In the genomic region with DNA sequence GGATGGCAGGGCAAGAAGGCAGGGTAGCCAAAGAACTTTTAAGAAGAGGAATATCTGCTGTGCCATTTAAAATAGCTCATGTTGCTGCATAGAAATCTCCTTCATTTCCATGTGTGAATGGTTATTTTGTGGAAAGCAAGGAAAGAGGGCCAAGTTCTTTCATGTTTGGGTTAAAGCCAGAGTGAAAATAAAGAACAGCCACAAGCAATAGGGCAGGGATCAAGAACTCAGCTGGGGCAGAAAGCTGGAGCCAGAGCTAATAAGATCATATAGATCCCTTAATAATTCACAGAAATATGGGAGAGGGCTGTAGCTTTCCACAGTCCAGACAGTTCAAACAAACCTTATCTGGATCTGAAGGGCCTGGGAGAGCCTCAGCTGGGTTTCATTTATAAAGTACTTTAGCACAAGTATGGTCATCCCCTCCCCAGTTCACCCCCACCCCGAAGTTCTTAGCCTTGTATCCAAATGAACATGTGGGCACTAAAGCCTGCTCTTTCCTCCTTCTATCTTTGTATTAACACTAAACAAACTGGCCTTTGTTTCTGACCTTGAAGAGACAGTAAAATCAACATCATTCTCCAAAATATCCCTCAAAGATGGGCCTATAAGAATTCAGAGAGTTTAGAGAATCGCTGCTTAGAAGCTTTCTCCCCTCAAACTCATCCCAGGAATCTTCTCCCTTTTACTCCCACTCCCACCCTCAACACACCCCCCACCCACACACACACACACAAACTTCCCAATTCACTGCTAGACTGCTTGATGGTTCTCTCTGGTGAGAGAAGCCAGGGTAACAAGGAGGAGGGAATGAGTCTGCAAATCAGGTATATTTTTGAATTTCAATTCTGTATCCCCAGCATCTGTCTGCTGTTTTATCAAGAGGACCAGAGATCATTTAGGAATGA, we compare ENCODE assay signal across 23 cellular contexts. TPM values are rescaled to one million over a fixed set of nuclear protein-coding genes. Genes with fewer than 3 reads are reported as not detected.
DNase-seq lines count a peak whose midpoint lies in the region; FAIRE-seq and TF ChIP-seq lines count a peak whose summit lies in the region.
"Had no signal": no experiment of that assay in that cellular context is flagged by ENCODE, and none has a peak within 500 bp of the region (broad histone marks: within the 10 kb centered on the region; RNA-seq: fewer than 3 reads in every experiment).

No MANE protein-coding gene starts in this region.

- no peak overlapping the region for H2AK5ac ChIP-seq in mesenchymal stem cell (ENCODE audit: low read length, severe bottlenecking)

- H2BK5ac ChIP-seq in mesenchymal stem cell (ENCODE audit: low read depth, low read length, poor library complexity, severe bottlenecking) = no peak overlapping the region

- H3K18ac ChIP-seq in mesenchymal stem cell (ENCODE audit: low read depth in 1 of 2, low read length in 2 of 2) = no peak overlapping the region

- CTCF ChIA-PET in MCF 10A (lab: Yijun Ruan, JAX) = interaction anchor here (0.6 to 20.0 kb wide), 13 partner anchors 9 to 1415 kb away, joined by 3 to 814 read pairs (median 6); no protein-coding TSS in a partner anchor

- H3K4me3 ChIP-seq in breast epithelium (no peak overlapping the region), dorsolateral prefrontal cortex (peak overlapping the region in 1 of 59 donors; percentile 5), mesenchymal stem cell (ENCODE audit: insufficient read depth in 1 of 2, low read depth in 1 of 2, low read length in 2 of 2) (peak overlapping the region in 1 of 2 experiments; percentile 2)
- H3K4me3 ChIP-seq: BLaER1 treated with 17β-estradiol and CSF1 and Interleukin-3, amounts not matched to agents 10 nM and 100 nM; GM12878; heart left ventricle; upper lobe of left lung had no signal

- no peaks in the 10 kb centered on the region for H3K27me3 Mint-ChIP-seq in MCF 10A (ENCODE audit: insufficient read depth, unreplicated experiment)

- TF ChIP-seq CTCF in MCF 10A (IDR thresholded peaks at IDR 0.05; ENCODE audit: unreplicated experiment) (no peak), breast epithelium (IDR thresholded peaks at IDR 0.05) (no peak), dorsolateral prefrontal cortex (IDR thresholded peaks at IDR 0.05 in 54 of 56, conservative IDR thresholded peaks at IDR 0.05 in 2 of 56; ENCODE audit: low read depth in 1 of 56, partially characterized antibody in 56 of 56) (peak in 1 of 56 donors; percentile 8)

- no peak overlapping the region for H2BK15ac ChIP-seq in mesenchymal stem cell (ENCODE audit: low read depth, poor library complexity, severe bottlenecking)

- no peak overlapping the region for H4K8ac ChIP-seq in mesenchymal stem cell (ENCODE audit: low read length)

- peak overlapping the region in 1 of 2 donors; percentile 8 for H3K27ac ChIP-seq in breast epithelium
- H3K27ac ChIP-seq in dorsolateral prefrontal cortex = peak overlapping the region; percentile 25 to 99 (median 89)
- no peak overlapping the region for H3K27ac ChIP-seq in mesenchymal stem cell (ENCODE audit: low read length, poor library complexity, severe bottlenecking)
- H3K27ac ChIP-seq: BLaER1 treated with 17β-estradiol and CSF1 and Interleukin-3, amounts not matched to agents 10 nM and 100 nM; brain microvascular endothelial cell; heart left ventricle; upper lobe of left lung had no signal

- H3K9me3 ChIP-seq in breast epithelium = no peaks in the 10 kb centered on the region
- H3K9me3 ChIP-seq in mesenchymal stem cell (ENCODE audit: control insufficient read depth, low read length) = peaks cover 5% of the 10 kb centered on the region

- H3K27ac Mint-ChIP-seq in MCF 10A (ENCODE audit: low read depth, unreplicated experiment) = peak overlapping the region; percentile 98
- H3K27ac Mint-ChIP-seq: activated naive CD4-positive, alpha-beta T cell treated with anti-CD3 and anti-CD28 coated beads, Interleukin-2, amount 50 U/mL, for 24 hours; activated T-cell treated with anti-CD3 and anti-CD28 coated beads, Interleukin-2, amount 50 U/mL, for 72 hours had no signal

- no peaks in the 10 kb centered on the region for H3K36me3 Mint-ChIP-seq in MCF 10A (ENCODE audit: insufficient read depth, unreplicated experiment)
- H3K36me3 Mint-ChIP-seq: activated naive CD4-positive, alpha-beta T cell treated with anti-CD3 and anti-CD28 coated beads, Interleukin-2, amount 50 U/mL, for 24 hours had no signal

- H4K91ac ChIP-seq in mesenchymal stem cell (ENCODE audit: low read length) = no peak overlapping the region

- peaks cover 65% of the 10 kb centered on the region for H3K4me1 Mint-ChIP-seq in MCF 10A (ENCODE audit: insufficient read depth, unreplicated experiment)
- H3K4me1 Mint-ChIP-seq: activated naive CD4-positive, alpha-beta T cell treated with anti-CD3 and anti-CD28 coated beads, Interleukin-2, amount 50 U/mL, for 24 hours had no signal

- no peaks in the 10 kb centered on the region for H3K79me1 ChIP-seq in mesenchymal stem cell (replicated peaks; ENCODE audit: low read length, poor library complexity, severe bottlenecking)

- no peak overlapping the region for H3K4me2 ChIP-seq in mesenchymal stem cell (ENCODE audit: low read length, poor library complexity, severe bottlenecking)

- H3K36me3 ChIP-seq in breast epithelium (no peaks in the 10 kb centered on the region), mesenchymal stem cell (ENCODE audit: control insufficient read depth in 1 of 2, insufficient read depth in 2 of 2, low read depth in 1 of 2, low read length in 2 of 2) (no peaks in the 10 kb centered on the region)
- H3K36me3 ChIP-seq: BLaER1 treated with 17β-estradiol and CSF1 and Interleukin-3, amounts not matched to agents 10 nM and 100 nM; brain microvascular endothelial cell; heart left ventricle; upper lobe of left lung had no signal

- POLR2A ChIA-PET in MCF 10A (lab: Yijun Ruan, JAX) = interaction anchor here (0.5 to 10.9 kb wide), 20 partner anchors 9 to 124 kb away, joined by 3 to 156 read pairs (median 4); no protein-coding TSS in a partner anchor

- intact Hi-C loops in MCF 10A (cut with micrococcal nuclease) (loop anchor here (5.0 kb wide), 2 partner anchors 68 to 503 kb away; a partner anchor contains a TSS), breast epithelium (cut with DNase I; ENCODE audit: low total_unique reads) (no loop called here), dorsolateral prefrontal cortex (cut with DNase I) (loop anchor here in 1 of 2 donors (10.0 kb wide), 1 partner anchor 365 kb away; a partner anchor contains a TSS)

- H3K4me1 ChIP-seq in breast epithelium = no peaks in the 10 kb centered on the region
- H3K4me1 ChIP-seq in mesenchymal stem cell (ENCODE audit: control insufficient read depth, insufficient read depth, low read depth, low read length) = peaks cover 2% of the 10 kb centered on the region
- H3K4me1 ChIP-seq: heart left ventricle, upper lobe of left lung had no signal

- no peak overlapping the region for H2BK120ac ChIP-seq in mesenchymal stem cell (ENCODE audit: low read depth, low read length)

- H3K4me3 Mint-ChIP-seq in MCF 10A (ENCODE audit: unreplicated experiment) = no peak overlapping the region
- H3K4me3 Mint-ChIP-seq: activated naive CD4-positive, alpha-beta T cell treated with anti-CD3 and anti-CD28 coated beads, Interleukin-2, amount 50 U/mL, for 24 hours; activated T-cell treated with anti-CD3 and anti-CD28 coated beads, Interleukin-2, amount 50 U/mL, for 72 hours had no signal

- TF ChIP-seq POLR2A in breast epithelium (IDR thresholded peaks at IDR 0.05) (no peak), GM12891 (IDR thresholded peaks at IDR 0.05; ENCODE audit: low read depth, low read length) (no peak)

- no peak overlapping the region for H2BK12ac ChIP-seq in mesenchymal stem cell (ENCODE audit: low read length in 2 of 2)

- FAIRE-seq in GM12891 (lab: Jason Lieb, UNC) = no peak
- FAIRE-seq: GM12878 had no signal

- no peaks in the 10 kb centered on the region for H3K27me3 ChIP-seq in breast epithelium
- no peaks in the 10 kb centered on the region for H3K27me3 ChIP-seq in dorsolateral prefrontal cortex
- H3K27me3 ChIP-seq in mesenchymal stem cell (ENCODE audit: control insufficient read depth in 1 of 2, insufficient read depth in 1 of 2, low read length in 2 of 2) = no peaks in the 10 kb centered on the region
- H3K27me3 ChIP-seq: BLaER1 treated with 17β-estradiol and CSF1 and Interleukin-3, amounts not matched to agents 10 nM and 100 nM; brain microvascular endothelial cell; upper lobe of left lung had no signal

- DNase-seq in MCF 10A (ENCODE audit: unreplicated experiment) (no peak), breast epithelium (ENCODE audit: low spot score in 2 of 2) (no peak), dorsolateral prefrontal cortex (no peak), mesenchymal stem cell (no peak), NCI-H128 (lab: John Stamatoyannopoulos, UW; ENCODE audit: unreplicated experiment) (no peak), GM12891 (ENCODE audit: insufficient read length, low spot score) (no peak), NCI-H2196 treated with DMSO at 0.1 percent for 48 hours (lab: John Stamatoyannopoulos, UW; ENCODE audit: unreplicated experiment) (no peak), NCI-H446 treated with DMSO at 0.1 percent for 48 hours (lab: John Stamatoyannopoulos, UW) (no peak)
- DNase-seq: 8988T; activated CD4-positive, CD25-positive, alpha-beta regulatory T cell treated with anti-CD3 and anti-CD28 coated beads, Interleukin-2, amount 50 U/mL, for 72 hours; activated T-cell treated with anti-CD3 and anti-CD28 coated beads, Interleukin-2, amount 50 U/mL, for 72 hours; brain microvascular endothelial cell; DMS 273 treated with DMSO at 0.1 percent for 48 hours; erythroblast; GF-D8; heart left ventricle; NCI-H2029 treated with DMSO at 0.1 percent for 48 hours; RPMI8226; stimulated activated naive CD4-positive, alpha-beta T cell; upper lobe of left lung had no signal

- H3K9me3 Mint-ChIP-seq in MCF 10A (ENCODE audit: unreplicated experiment) = peaks cover 10% of the 10 kb centered on the region
- H3K9me3 Mint-ChIP-seq: activated naive CD4-positive, alpha-beta T cell treated with anti-CD3 and anti-CD28 coated beads, Interleukin-2, amount 50 U/mL, for 24 hours had no signal

- no peak overlapping the region for H3K4ac ChIP-seq in mesenchymal stem cell (ENCODE audit: low read depth in 1 of 2, low read length in 2 of 2)

- BruUV-seq in MCF 10A (replicated peaks; lab: Mats Ljungman, UMichigan) = no TSS peak

- no peak overlapping the region for H3K23ac ChIP-seq in mesenchymal stem cell (ENCODE audit: low read length in 2 of 2)

- H3K14ac ChIP-seq in mesenchymal stem cell (ENCODE audit: low read length in 2 of 2) = no peak overlapping the region

- H3K9ac ChIP-seq in mesenchymal stem cell (ENCODE audit: low read length) = peak overlapping the region; percentile 50
- H3K9ac ChIP-seq: BLaER1 treated with 17β-estradiol and CSF1 and Interleukin-3, amounts not matched to agents 10 nM and 100 nM had no signal

- no peak overlapping the region for H2AFZ ChIP-seq in mesenchymal stem cell (ENCODE audit: low read depth, low read length)

- whole genome bisulfite sequencing in mesenchymal stem cell = 74% methylated on average over 2 of the region's 2 CpGs

TF ChIP-seq in GM12891, 5 proteins besides CTCF, POLR2A, EP300 and RAD21 (continues in another document):
- TF ChIP-seq TAF1 (IDR thresholded peaks at IDR 0.05; ENCODE audit: low read depth, low read length) = no peak

RNA-seq across cellular contexts. Expression of a gene that starts 41.7 kb away (rescaled TPM):
- 20.4 and 23.8 TPM in 2 replicates for total RNA-seq in MCF 10A (2022)
- total RNA-seq in breast epithelium = 10 to 100 TPM in 2 of 3 donors, 1 to 10 TPM in 1; 6.4 to 15.5 (median 11.1) TPM
- total RNA-seq in dorsolateral prefrontal cortex = 10 to 100 TPM in 71 of 120 experiments, 1 to 10 TPM in 49; 6.2 to 14.2 (median 10.6) TPM
- polyA plus RNA-seq in mesenchymal stem cell (2013, experiment 1 of 2) = 3.3 TPM
- polyA plus RNA-seq in mesenchymal stem cell (2013, experiment 2 of 2) = 3.3 TPM
- 2.5 TPM for polyA plus RNA-seq in GM12891 (2012; ENCODE audit: low read depth, missing spikeins)
